ENCODE assay signal across 8 cellular contexts in the genomic region with DNA sequence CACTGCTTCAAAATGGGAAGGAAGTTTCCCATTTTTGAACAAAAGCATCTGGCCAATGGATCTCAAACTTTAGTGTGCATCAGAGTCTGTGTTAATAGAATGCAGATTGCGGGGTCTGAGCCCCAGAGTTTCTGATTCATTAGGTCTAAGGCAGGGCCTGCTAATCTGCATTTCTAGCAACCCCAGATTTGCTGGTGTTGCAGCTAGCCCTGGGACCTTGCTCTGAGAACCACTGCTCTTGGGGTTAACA. TPM values are rescaled to one million over a fixed set of nuclear protein-coding genes. Genes with fewer than 3 reads are reported as not detected.
A peak's percentile ranks its signal among the peaks of the same experiment; 100 is the strongest.
DNase-seq lines count a peak whose midpoint lies in the region; ATAC-seq, FAIRE-seq and TF ChIP-seq lines count a peak whose summit lies in the region.
"Had no signal": no experiment of that assay in that cellular context is flagged by ENCODE, and none has a peak within 500 bp of the region (broad histone marks: within the 10 kb centered on the region; RNA-seq: fewer than 3 reads in every experiment).

No MANE protein-coding gene starts in this region.

- H3K9me3 ChIP-seq in astrocyte (ENCODE audit: insufficient read depth, low read depth, low read length): no peaks in the 10 kb centered on the region

- no peak overlapping the region for H3K4me3 ChIP-seq in astrocyte (ENCODE audit: insufficient read depth, low read depth, low read length)

- TF ChIP-seq CTCF in astrocyte (IDR thresholded peaks at IDR 0.05; ENCODE audit: insufficient read depth, low read depth, low read length): no peak

- H3K4me2 ChIP-seq in astrocyte (ENCODE audit: low read length): peak overlapping the region; percentile 20

- H3K4me1 Mint-ChIP-seq in astrocyte (ENCODE audit: low read depth, unreplicated experiment): peaks cover 27% of the 10 kb centered on the region
- H3K4me1 Mint-ChIP-seq in stimulated activated effector memory CD8-positive, alpha-beta T cell treated with anti-CD3 and anti-CD28 coated beads, Interleukin-12 subunit alpha, Interleukin-12 subunit beta, amount 100 ng/mL, for 72 hours: peaks cover 33% of the 10 kb centered on the region

- peaks cover 9% of the 10 kb centered on the region for H3K27me3 Mint-ChIP-seq in astrocyte (ENCODE audit: low read depth, unreplicated experiment)

- H4K20me1 ChIP-seq in astrocyte (ENCODE audit: insufficient read depth, low read length): no peaks in the 10 kb centered on the region

- H3K36me3 Mint-ChIP-seq in astrocyte (ENCODE audit: low read depth, unreplicated experiment): peaks cover 2% of the 10 kb centered on the region
- H3K36me3 Mint-ChIP-seq in stimulated activated effector memory CD8-positive, alpha-beta T cell treated with anti-CD3 and anti-CD28 coated beads, Interleukin-12 subunit alpha, Interleukin-12 subunit beta, amount 100 ng/mL, for 72 hours: no peaks in the 10 kb centered on the region

- no peaks in the 10 kb centered on the region for H3K9me3 Mint-ChIP-seq in astrocyte (ENCODE audit: unreplicated experiment)
- no peaks in the 10 kb centered on the region for H3K9me3 Mint-ChIP-seq in stimulated activated effector memory CD8-positive, alpha-beta T cell treated with anti-CD3 and anti-CD28 coated beads, Interleukin-12 subunit alpha, Interleukin-12 subunit beta, amount 100 ng/mL, for 72 hours

- no peak overlapping the region for H3K4me3 Mint-ChIP-seq in astrocyte (ENCODE audit: unreplicated experiment)
- peak overlapping the region; percentile 54 for H3K4me3 Mint-ChIP-seq in stimulated activated effector memory CD8-positive, alpha-beta T cell treated with anti-CD3 and anti-CD28 coated beads, Interleukin-12 subunit alpha, Interleukin-12 subunit beta, amount 100 ng/mL, for 72 hours

- no peak overlapping the region for H2AFZ ChIP-seq in astrocyte (ENCODE audit: low read depth, low read length)

- no peaks in the 10 kb centered on the region for H3K79me2 ChIP-seq in astrocyte (ENCODE audit: insufficient read depth, low read length)

- H3K9ac ChIP-seq in astrocyte (ENCODE audit: low read length): no peak overlapping the region

- H3K27ac Mint-ChIP-seq in astrocyte (ENCODE audit: unreplicated experiment): no peak overlapping the region
- H3K27ac Mint-ChIP-seq in stimulated activated effector memory CD8-positive, alpha-beta T cell treated with anti-CD3 and anti-CD28 coated beads, Interleukin-12 subunit alpha, Interleukin-12 subunit beta, amount 100 ng/mL, for 72 hours: peak overlapping the region; percentile 89

- ATAC-seq in GM18873 (IDR thresholded peaks at IDR 0.05; ENCODE audit: low FRiP score, unreplicated experiment) (peak; percentile 1), HG02798 (IDR thresholded peaks at IDR 0.05; ENCODE audit: poor library complexity, unreplicated experiment) (peak; percentile 7), GM21825 (IDR thresholded peaks at IDR 0.05; ENCODE audit: unreplicated experiment) (no peak)
- ATAC-seq in stimulated activated effector memory CD8-positive, alpha-beta T cell treated with anti-CD3 and anti-CD28 coated beads, Interleukin-12 subunit alpha, Interleukin-12 subunit beta, amount 100 ng/mL, for 72 hours: peak; percentile 50

- H3K27ac ChIP-seq in astrocyte (ENCODE audit: low read depth, low read length): no peak overlapping the region

- peaks cover 23% of the 10 kb centered on the region for H3K4me1 ChIP-seq in astrocyte (ENCODE audit: insufficient read depth, low read length)

- no peak for DNase-seq in astrocyte (ENCODE audit: low read depth)
- DNase-seq in stimulated activated effector memory CD8-positive, alpha-beta T cell treated with anti-CD3 and anti-CD28 coated beads, Interleukin-12 subunit alpha, Interleukin-12 subunit beta, amount 100 ng/mL, for 72 hours (ENCODE audit: low spot score in 2 of 2): no peak
- no peak for DNase-seq in mesenteric fat pad (ENCODE audit: low spot score)
- no peak for DNase-seq in COR-L47 (lab: John Stamatoyannopoulos, UW)
- DNase-seq: left ventricle myocardium superior had no signal

- FAIRE-seq in astrocyte (lab: Jason Lieb, UNC): no peak

- H3K27me3 ChIP-seq in astrocyte (ENCODE audit: insufficient read depth, low read length): peaks cover under 1% of the 10 kb centered on the region

- no peaks in the 10 kb centered on the region for H3K36me3 ChIP-seq in astrocyte (ENCODE audit: insufficient read depth, low read length)

RNA-seq across cellular contexts. Expression of a gene that starts 30.7 kb away (rescaled TPM):
- 38.1 and 40.1 TPM in 2 replicates for total RNA-seq in astrocyte
- total RNA-seq in mesenteric fat pad: 54.7 TPM
